ENCODE assay signal across 8 cellular contexts in the genomic region with DNA sequence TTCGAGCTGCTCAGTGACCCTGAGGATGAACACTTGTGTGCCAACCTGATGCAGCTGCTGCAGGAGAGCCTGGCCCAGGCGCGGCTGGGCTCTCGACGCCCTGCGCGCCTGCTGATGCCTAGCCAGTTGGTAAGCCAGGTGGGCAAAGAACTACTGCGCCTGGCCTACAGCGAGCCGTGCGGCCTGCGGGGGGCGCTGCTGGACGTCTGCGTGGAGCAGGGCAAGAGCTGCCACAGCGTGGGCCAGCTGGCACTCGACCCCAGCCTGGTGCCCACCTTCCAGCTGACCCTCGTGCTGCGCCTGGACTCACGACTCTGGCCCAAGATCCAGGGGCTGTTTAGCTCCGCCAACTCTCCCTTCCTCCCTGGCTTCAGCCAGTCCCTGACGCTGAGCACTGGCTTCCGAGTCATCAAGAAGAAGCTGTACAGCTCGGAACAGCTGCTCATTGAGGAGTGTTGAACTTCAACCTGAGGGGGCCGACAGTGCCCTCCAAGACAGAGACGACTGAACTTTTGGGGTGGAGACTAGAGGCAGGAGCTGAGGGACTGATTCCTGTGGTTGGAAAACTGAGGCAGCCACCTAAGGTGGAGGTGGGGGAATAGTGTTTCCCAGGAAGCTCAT. TPM values are rescaled to one million over a fixed set of nuclear protein-coding genes. Genes with fewer than 3 reads are reported as not detected.
A peak's percentile ranks its signal among the peaks of the same experiment; 100 is the strongest.
DNase-seq lines count a peak whose midpoint lies in the region; ATAC-seq, FAIRE-seq and TF ChIP-seq lines count a peak whose summit lies in the region.

No MANE protein-coding gene starts in this region.

- H3K36me3 ChIP-seq in OCI-LY7 (ENCODE audit: insufficient read depth, low read length) (peaks cover 19% of the 10 kb centered on the region), gastroesophageal sphincter (peaks cover 0 to 23% of the 10 kb centered on the region in 2 donors), neuronal stem cell (replicated peaks in 1 of 2; ENCODE audit: control insufficient read depth in 2 of 2, insufficient read depth in 2 of 2, low read length in 2 of 2) (peaks cover 15 to 22% of the 10 kb centered on the region in 2 donors), vagina (peaks cover 0 to 25% of the 10 kb centered on the region in 2 donors)

- H2BK12ac ChIP-seq in neuronal stem cell (ENCODE audit: low read length), result no peak overlapping the region

- no peaks in the 10 kb centered on the region for H3K79me2 ChIP-seq in OCI-LY7 (ENCODE audit: insufficient read depth, low read depth, low read length)

- CTCF ChIA-PET in A549 (lab: Yijun Ruan, JAX) (interaction anchor here (0.6 to 8.9 kb wide), 34 partner anchors 9 to 745 kb away, joined by 3 to 94 read pairs (median 7); partner anchors contain the start of genes ANAPC16 and ASCC1), OCI-LY7 (lab: Charles Lee; ENCODE audit: unreplicated experiment) (interaction anchor here (0.6 to 2.1 kb wide), 10 partner anchors 15 to 63 kb away, joined by 3 to 7 read pairs (median 4); no protein-coding TSS in a partner anchor)

- peak overlapping the region; percentile 99 for H3K9ac ChIP-seq in neuronal stem cell (ENCODE audit: low read depth, low read length, poor library complexity)

- POLR2A ChIA-PET in A549 (lab: Yijun Ruan, JAX) (interaction anchor here (0.8 to 6.8 kb wide), 20 partner anchors 11 to 403 kb away, joined by 3 to 197 read pairs (median 10); partner anchors contain the start of genes ANAPC16 and ASCC1), OCI-LY7 (lab: Charles Lee) (interaction anchor here (0.7 to 5.5 kb wide), 18 partner anchors 9 to 59 kb away, joined by 3 to 42 read pairs (median 4); no protein-coding TSS in a partner anchor)

- TF ChIP-seq RAD21 in A549 (conservative IDR thresholded peaks at IDR 0.05 in 1 of 2, IDR thresholded peaks at IDR 0.05 in 1 of 2), result peak; percentile 50 to 52; a peak in 4 of 5 replicates

- H3K18ac ChIP-seq in neuronal stem cell (ENCODE audit: low read length), result peak overlapping the region; percentile 29

- BruUV-seq in OCI-LY7 (replicated peaks; lab: Mats Ljungman, UMichigan), result no TSS peak

- no peak overlapping the region for H4K91ac ChIP-seq in neuronal stem cell (ENCODE audit: low read depth, low read length, poor library complexity)

- DNase-seq in A549 (ENCODE audit: low read depth in 1 of 2, low spot score in 1 of 2) (peak; percentile 67 to 80), GM13976 (ENCODE audit: low spot score) (peak; percentile 72), OCI-LY7 (ENCODE audit: low spot score) (peak; percentile 73), neuronal stem cell (ENCODE audit: low spot score) (no peak), vagina (ENCODE audit: extremely low spot score in 2 of 2) (no peak)
- DNase-seq in activated gamma-delta T cell treated with anti-CD3 and anti-CD28 coated beads, Interleukin-2, amount 50 U/mL, for 16 hours (ENCODE audit: low read depth), result peak; percentile 55

- H2BK15ac ChIP-seq in neuronal stem cell (ENCODE audit: low read length), result no peak overlapping the region

- peak overlapping the region; percentile 84 for H3K4me3 ChIP-seq in A549
- H3K4me3 ChIP-seq in OCI-LY7 (ENCODE audit: low read depth, low read length, poor library complexity, severe bottlenecking), result peak overlapping the region; percentile 77
- H3K4me3 ChIP-seq in gastroesophageal sphincter, result peak overlapping the region; percentile 56 to 94
- H3K4me3 ChIP-seq in neuronal stem cell (ENCODE audit: low read length in 2 of 2), result peak overlapping the region; percentile 89 to 93
- H3K4me3 ChIP-seq in vagina, result peak overlapping the region; percentile 90 to 99

- no peaks in the 10 kb centered on the region for H4K20me1 ChIP-seq in OCI-LY7 (ENCODE audit: insufficient read depth, low read length)

- H3K9me2 ChIP-seq in OCI-LY7 (ENCODE audit: insufficient read depth, low read length), result no peaks in the 10 kb centered on the region

- no peak overlapping the region for H2AK5ac ChIP-seq in neuronal stem cell (ENCODE audit: low read depth, low read length)

- intact Hi-C loops in OCI-LY7 (cut with micrococcal nuclease; ENCODE audit: unreplicated experiment), result loop anchor here (1.0 to 2.0 kb wide), 2 partner anchors 22 to 60 kb away; no protein-coding TSS in a partner anchor
- intact Hi-C loops in vagina (cut with DNase I), result loop anchor here (5.0 to 10.0 kb wide), 3 partner anchors 47 to 57 kb away; no protein-coding TSS in a partner anchor

- 1% methylated on average over 24 of the region's 26 CpGs for WGBS in A549 (ENCODE audit: missing lambda C conversion rate)
- WGBS in gastroesophageal sphincter (ENCODE audit: low coverage in 1 of 2), 2 donors, result no CpG with 5 or more reads among the region's 26 CpGs
- no CpG with 5 or more reads among the region's 26 CpGs for WGBS in neuronal stem cell (ENCODE audit: extremely low coverage in 2 of 2, insufficient read length in 2 of 2, insufficient replicate concordance in 1 of 2), 2 donors

- H2BK120ac ChIP-seq in neuronal stem cell (ENCODE audit: low read depth, low read length), result no peak overlapping the region

- H3K79me1 ChIP-seq in neuronal stem cell (ENCODE audit: low read depth, low read length), result peaks cover 11% of the 10 kb centered on the region

- in situ Hi-C loops in GM13976 (cut with MboI; ENCODE audit: low sequenced_read_pairs, unreplicated experiment), result loop anchor here (10.0 kb wide), 1 partner anchor 60 kb away; no protein-coding TSS in a partner anchor

- peak overlapping the region; percentile 96 for H2BK5ac ChIP-seq in neuronal stem cell (ENCODE audit: low read length)

- no peak for FAIRE-seq in A549 (lab: Jason Lieb, UNC)

- no peak overlapping the region for H4K8ac ChIP-seq in neuronal stem cell (ENCODE audit: low read depth, low read length)

- peak overlapping the region; percentile 91 for H3K4me2 ChIP-seq in A549
- H3K4me2 ChIP-seq in OCI-LY7 (ENCODE audit: low read length), result peak overlapping the region; percentile 97
- peak overlapping the region; percentile 69 for H3K4me2 ChIP-seq in neuronal stem cell (ENCODE audit: insufficient read depth, low read length, poor library complexity, severe bottlenecking)

- peak; percentile 63 for TF ChIP-seq CTCF in A549 (IDR thresholded peaks at IDR 0.05)
- peak; percentile 84 for TF ChIP-seq CTCF in GM13976 (IDR thresholded peaks at IDR 0.05; ENCODE audit: borderline replicate concordance, control extremely low read depth, extremely low read depth, insufficient read depth, missing control alignments)
- TF ChIP-seq CTCF in OCI-LY7 (conservative IDR thresholded peaks at IDR 0.05; ENCODE audit: low read length), result peak; percentile 84
- peak in 3 of 4 experiments; percentile 70 to 84 (median 79) for TF ChIP-seq CTCF in gastroesophageal sphincter (IDR thresholded peaks at IDR 0.05)
- TF ChIP-seq CTCF in vagina (IDR thresholded peaks at IDR 0.05), result peak; percentile 21 to 61 (median 58)

- H3K9me3 ChIP-seq in A549 (no peaks in the 10 kb centered on the region), OCI-LY7 (ENCODE audit: low read length) (no peaks in the 10 kb centered on the region), gastroesophageal sphincter (no peaks in the 10 kb centered on the region), neuronal stem cell (replicated peaks in 1 of 2; ENCODE audit: control insufficient read depth in 2 of 2, insufficient read depth in 1 of 2, low read depth in 1 of 2, low read length in 2 of 2) (no peaks in the 10 kb centered on the region), vagina (no peaks in the 10 kb centered on the region)

- no peak overlapping the region for H3K14ac ChIP-seq in neuronal stem cell (ENCODE audit: low read length)

- H2AFZ ChIP-seq in OCI-LY7 (ENCODE audit: low read length), result no peak overlapping the region; the same call in 1 of the 2 replicates
- H2AFZ ChIP-seq in neuronal stem cell (ENCODE audit: low read length), result no peak overlapping the region

- peak; percentile 0 to 41; a peak in 3 of 6 replicates for ATAC-seq in A549
- ATAC-seq in gastroesophageal sphincter, result no peak
- ATAC-seq in HG02678 (IDR thresholded peaks at IDR 0.05; ENCODE audit: unreplicated experiment), result no peak

- TF ChIP-seq EP300 in A549 (IDR thresholded peaks at IDR 0.05) (no peak), gastroesophageal sphincter (IDR thresholded peaks at IDR 0.05) (no peak)

- H3K27ac ChIP-seq in A549, result peak overlapping the region; percentile 98
- H3K27ac ChIP-seq in OCI-LY7 (ENCODE audit: low read depth, low read length, poor library complexity, severe bottlenecking), result peak overlapping the region; percentile 6
- peak overlapping the region; percentile 64 to 100 (median 98) for H3K27ac ChIP-seq in gastroesophageal sphincter
- H3K27ac ChIP-seq in neuronal stem cell (replicated peaks; ENCODE audit: low read length), result no peak overlapping the region
- peak overlapping the region; percentile 99 for H3K27ac ChIP-seq in vagina

- H3K4me1 ChIP-seq in A549, result peaks cover 59% of the 10 kb centered on the region
- peaks cover 39% of the 10 kb centered on the region for H3K4me1 ChIP-seq in OCI-LY7 (ENCODE audit: insufficient read depth, low read length, poor library complexity, severe bottlenecking)
- H3K4me1 ChIP-seq in gastroesophageal sphincter, result peaks cover 0 to 35% (median 9%) of the 10 kb centered on the region in 3 donors
- H3K4me1 ChIP-seq in neuronal stem cell (ENCODE audit: control insufficient read depth in 2 of 2, insufficient read depth in 1 of 2, low read depth in 1 of 2, low read length in 2 of 2), result peaks cover 26 to 41% of the 10 kb centered on the region in 2 donors
- peaks cover 34% of the 10 kb centered on the region for H3K4me1 ChIP-seq in vagina

- H3K4ac ChIP-seq in neuronal stem cell (ENCODE audit: low read length), result no peak overlapping the region

- peak overlapping the region; percentile 100 for H3K23ac ChIP-seq in neuronal stem cell (ENCODE audit: low read depth, low read length, poor library complexity)

- H3K27me3 ChIP-seq in gastroesophageal sphincter (no peaks in the 10 kb centered on the region), neuronal stem cell (ENCODE audit: control insufficient read depth in 3 of 3, insufficient read depth in 3 of 3, low read depth in 1 of 3, low read length in 3 of 3) (no peaks in the 10 kb centered on the region), vagina (no peaks in the 10 kb centered on the region)

- TF ChIP-seq POLR2A in A549 (IDR thresholded peaks at IDR 0.05; ENCODE audit: low read length) (peak; percentile 26; the same call in 1 of the 2 replicates), gastroesophageal sphincter (IDR thresholded peaks at IDR 0.05) (peak in 1 of 2 donors; percentile 34), vagina (IDR thresholded peaks at IDR 0.05) (no peak)

RNA-seq across cellular contexts. Expression of gene DDIT4, which starts 1.1 kb away (rescaled TPM):
- polyA plus RNA-seq in A549 (2011; rRNA removed) (329 and 392 TPM in 2 replicates), A549 (2017; fragmentation: RNase III; extraction: RNeasy Plus Mini Kit Qiagen cat#74134 plus additional on column Dnase treatment) (188 to 239 TPM (median 238 TPM) in 3 replicates)
- polyA plus RNA-seq in A549 (2012; cell fraction: cytosol; rRNA removed), result 189 and 275 TPM in 2 replicates
- polyA plus RNA-seq in A549 (2012; cell fraction: nucleus; rRNA removed), result 368 and 387 TPM in 2 replicates
- polyA minus RNA-seq in A549 (2011; rRNA and poly(A)+ RNA removed), result 299 and 339 TPM in 2 replicates
- 102 and 105 TPM in 2 replicates for total RNA-seq in OCI-LY7 (2014; rRNA removed; shearing (Covaris generic))
- total RNA-seq in OCI-LY7 (2022) (32.8 and 91.8 TPM in 2 replicates), gastroesophageal sphincter (100 to 1,000 TPM; 129 to 189 (median 133) TPM), vagina (1,063 TPM)
- 58.0 TPM for polyA plus RNA-seq in neuronal stem cell (2013, experiment 1 of 2)
- 58.6 TPM for polyA plus RNA-seq in neuronal stem cell (2013, experiment 2 of 2)

RNA-seq across cellular contexts. Expression of gene ASCC1, which starts 58.8 kb away (rescaled TPM):
- polyA plus RNA-seq in A549 (2011; rRNA removed), result 82.3 and 83.7 TPM in 2 replicates
- polyA plus RNA-seq in A549 (2012; cell fraction: cytosol; rRNA removed), result 21.6 and 24.9 TPM in 2 replicates
- 12.2 and 19.1 TPM in 2 replicates for polyA plus RNA-seq in A549 (2012; cell fraction: nucleus; rRNA removed)
- 56.2 to 58.9 TPM (median 56.5 TPM) in 3 replicates for polyA plus RNA-seq in A549 (2017; fragmentation: RNase III; extraction: RNeasy Plus Mini Kit Qiagen cat#74134 plus additional on column Dnase treatment)
- 35.9 and 39.6 TPM in 2 replicates for polyA minus RNA-seq in A549 (2011; rRNA and poly(A)+ RNA removed)
- total RNA-seq in OCI-LY7 (2014; rRNA removed; shearing (Covaris generic)), result 19.3 and 27.1 TPM in 2 replicates
- 51.5 and 59.9 TPM in 2 replicates for total RNA-seq in OCI-LY7 (2022)
- 10 to 100 TPM; 24.4 to 42.4 (median 35.2) TPM for total RNA-seq in gastroesophageal sphincter
- polyA plus RNA-seq in neuronal stem cell (2013, experiment 1 of 2), result 34.4 TPM
- 33.0 TPM for polyA plus RNA-seq in neuronal stem cell (2013, experiment 2 of 2)
- 38.5 TPM for total RNA-seq in vagina

RNA-seq across cellular contexts. Expression of gene ANAPC16, which starts 59.0 kb away (rescaled TPM):
- polyA plus RNA-seq in A549 (2011; rRNA removed), result 136 and 165 TPM in 2 replicates
- polyA plus RNA-seq in A549 (2012; cell fraction: cytosol; rRNA removed), result 61.1 and 70.5 TPM in 2 replicates
- 13.7 and 21.8 TPM in 2 replicates for polyA plus RNA-seq in A549 (2012; cell fraction: nucleus; rRNA removed)
- polyA plus RNA-seq in A549 (2017; fragmentation: RNase III; extraction: RNeasy Plus Mini Kit Qiagen cat#74134 plus additional on column Dnase treatment), result 75.1 to 86.1 TPM (median 79.8 TPM) in 3 replicates
- polyA minus RNA-seq in A549 (2011; rRNA and poly(A)+ RNA removed), result 36.8 and 46.6 TPM in 2 replicates
- total RNA-seq in OCI-LY7 (2014; rRNA removed; shearing (Covaris generic)), result 48.4 and 68.0 TPM in 2 replicates
- 84.7 and 92.8 TPM in 2 replicates for total RNA-seq in OCI-LY7 (2022)
- 100 to 1,000 TPM; 133 to 196 (median 156) TPM for total RNA-seq in gastroesophageal sphincter
- 86.8 TPM for polyA plus RNA-seq in neuronal stem cell (2013, experiment 1 of 2)
- polyA plus RNA-seq in neuronal stem cell (2013, experiment 2 of 2), result 88.2 TPM
- total RNA-seq in vagina, result 76.6 TPM

Comparison
In these comparisons a context has a peak if more than half of its experiments do, and no peak if none do; other contexts are left out.
1. ATAC-seq: peak in A549 (2 of 2); none in gastroesophageal sphincter (single experiment) and HG02678 (single experiment).
2. DNase-seq: peak in A549 (2 of 2), GM13976 (single experiment), OCI-LY7 (single experiment) and activated gamma-delta T cell treated with anti-CD3 and anti-CD28 coated beads, Interleukin-2, amount 50 U/mL, for 16 hours (single experiment); none in neuronal stem cell (single experiment) and vagina (0 of 2).
3. Peak in every context shown above with its lines, with median percentiles within 50 percentile points of each other: H3K4me2 ChIP-seq, H3K4me3 ChIP-seq and CTCF ChIP-seq.